Comparison of ENCODE assay signal across 8 cellular contexts in genomic region chr22:39003165-39003638, GRCh38. TPM values are rescaled to one million over a fixed set of nuclear protein-coding genes. Genes with fewer than 3 reads are reported as not detected.
A peak's percentile ranks its signal among the peaks of the same experiment; 100 is the strongest.
DNase-seq lines count a peak whose midpoint lies in the region; ATAC-seq and TF ChIP-seq lines count a peak whose summit lies in the region.

No MANE protein-coding gene starts in this region.

- H2AFZ ChIP-seq in GM23248 (peak overlapping the region; percentile 24; the same call in 1 of the 2 replicates), mammary epithelial cell (ENCODE audit: low read depth, low read length) (peak overlapping the region; percentile 80)

- in situ Hi-C loops in GM23248 (cut with MboI): loop anchor here (10.0 to 25.0 kb wide), 2 partner anchors 128 to 309 kb away; partner anchors contain the start of genes CBX6 and RPL3
- in situ Hi-C loops in mammary epithelial cell (cut with MboI; ENCODE audit: low sequenced_read_pairs in 2 of 2): loop anchor here (5.0 to 25.0 kb wide), 5 partner anchors 128 to 309 kb away; partner anchors contain the start of genes CBX6 (in 2 of the 2), RPL3 (in 1 of the 2) and SUN2 (in 1 of the 2)

- intact Hi-C loops in mammary epithelial cell (cut with micrococcal nuclease): loop anchor here (1.0 to 10.0 kb wide), 7 partner anchors 18 to 948 kb away; partner anchors contain the start of gene PICK1

- BruUV-seq in mammary epithelial cell (replicated peaks; lab: Mats Ljungman, UMichigan): no TSS peak

- peaks cover 7% of the 10 kb centered on the region for H3K36me3 Mint-ChIP-seq in WTC11

- no peaks in the 10 kb centered on the region for H3K9me2 ChIP-seq in GM23248 (ENCODE audit: insufficient read depth)

- no peaks in the 10 kb centered on the region for H3K79me2 ChIP-seq in GM23248 (ENCODE audit: insufficient read depth)
- no peaks in the 10 kb centered on the region for H3K79me2 ChIP-seq in mammary epithelial cell (ENCODE audit: insufficient read depth, low read length)

- H3K36me3 ChIP-seq in GM23248 (ENCODE audit: low read depth): no peaks in the 10 kb centered on the region
- no peaks in the 10 kb centered on the region for H3K36me3 ChIP-seq in mammary epithelial cell (ENCODE audit: insufficient read depth, low read length)

- no peak overlapping the region for H3K4me3 Mint-ChIP-seq in WTC11

- peaks cover under 1% of the 10 kb centered on the region; the same call in 1 of the 2 replicates for H3K27me3 ChIP-seq in GM23248 (replicated peaks; ENCODE audit: insufficient read depth)
- H3K27me3 ChIP-seq in mammary epithelial cell (ENCODE audit: insufficient read depth, low read length): no peaks in the 10 kb centered on the region

- H3K9me3 Mint-ChIP-seq in WTC11: peaks cover 12% of the 10 kb centered on the region

- no peaks in the 10 kb centered on the region; the same call in 1 of the 2 replicates for H3K27me3 Mint-ChIP-seq in WTC11 (ENCODE audit: low read depth)

- DNase-seq in D341Med (ENCODE audit: low spot score) (peak; percentile 75), GM23248 (peak; percentile 88), NCI-H2029 (lab: John Stamatoyannopoulos, UW) (peak; percentile 77), WTC11 (ENCODE audit: low spot score) (peak; percentile 79), mammary epithelial cell (peak; percentile 87), islet precursor cell (peak; percentile 89)
- DNase-seq in stimulated activated CD4-positive, alpha-beta T cell treated with anti-CD3 and anti-CD28 coated beads, Interleukin-1b, Interleukin-23, amount 100 ng/mL, for 48 hours: peak; percentile 74

- CTCF ChIA-PET in WTC11 (lab: Charles Lee) (interaction anchor here (0.7 to 2.6 kb wide), 30 partner anchors 9 to 308 kb away, joined by 3 to 36 read pairs (median 5); partner anchors contain the start of genes APOBEC3B, APOBEC3G and CBX6), mammary epithelial cell (lab: Charles Lee; ENCODE audit: low non-redundant PET) (interaction anchor here (0.5 to 2.1 kb wide), 8 partner anchors 18 to 234 kb away, joined by 3 to 23 read pairs (median 5); partner anchors contain the start of gene APOBEC3B)

- H3K27ac Mint-ChIP-seq in WTC11: peak overlapping the region; percentile 71

- H3F3A ChIP-seq in GM23248 (ENCODE audit: insufficient read depth): 0 out of 2 replicates have a peak, but pooled peaks cover 4% of the 10 kb centered on the region

- H4K20me1 ChIP-seq in GM23248 (ENCODE audit: insufficient read depth) (no peaks in the 10 kb centered on the region), mammary epithelial cell (ENCODE audit: insufficient read depth, low read length) (no peaks in the 10 kb centered on the region)

- WGBS in GM23248 (ENCODE audit: low coverage in 1 of 2, low lambda C conversion rate in 2 of 2, missing lambda C conversion rate in 2 of 2), 2 experiments: 15 to 20% methylated on average over 7 of the region's 7 CpGs
- 8% methylated on average over 7 of the region's 7 CpGs for WGBS in mammary epithelial cell (ENCODE audit: low coverage, missing lambda C conversion rate)

- H3K4me1 ChIP-seq in GM23248 (ENCODE audit: insufficient read depth): no peaks in the 10 kb centered on the region
- H3K4me1 ChIP-seq in mammary epithelial cell (ENCODE audit: insufficient read depth, low read length): peaks cover 5% of the 10 kb centered on the region

- H3K4me3 ChIP-seq in GM23248: no peak overlapping the region
- H3K4me3 ChIP-seq in mammary epithelial cell (replicated peaks in 1 of 3; ENCODE audit: insufficient read depth in 1 of 3, low read depth in 2 of 3, low read length in 3 of 3): no peak overlapping the region

- POLR2A ChIA-PET in WTC11 (lab: Charles Lee): interaction anchor here (1.0 kb wide), 2 partner anchors 16 to 133 kb away, joined by 3 to 4 read pairs; no protein-coding TSS in a partner anchor

- TF ChIP-seq CTCF in WTC11 (IDR thresholded peaks at IDR 0.05) (peak; percentile 73), mammary epithelial cell (conservative IDR thresholded peaks at IDR 0.05 in 1 of 2, IDR thresholded peaks at IDR 0.05 in 1 of 2; ENCODE audit: extremely low read depth in 1 of 2, insufficient read depth in 1 of 2, low read depth in 1 of 2, low read length in 2 of 2) (peak; percentile 74 to 77)

- H3K9me3 ChIP-seq in GM23248 (ENCODE audit: low read depth): no peaks in the 10 kb centered on the region
- no peaks in the 10 kb centered on the region for H3K9me3 ChIP-seq in mammary epithelial cell (replicated peaks; ENCODE audit: insufficient read depth, low read length)

- H3K4me1 Mint-ChIP-seq in WTC11: peaks cover 10% of the 10 kb centered on the region

- H3K4me2 ChIP-seq in GM23248 (ENCODE audit: unreplicated experiment): no peak overlapping the region
- H3K4me2 ChIP-seq in mammary epithelial cell (ENCODE audit: insufficient read depth, low read depth, low read length): peak overlapping the region; percentile 3

- dilution Hi-C loops in mammary epithelial cell (cut with HindIII; ENCODE audit: low sequenced_read_pairs): no loop called here

- no peak overlapping the region for H3K27ac ChIP-seq in GM23248
- H3K27ac ChIP-seq in mammary epithelial cell (ENCODE audit: insufficient read depth, low read depth, low read length): no peak overlapping the region

- ATAC-seq in WTC11: peak; percentile 99
- ATAC-seq in GM18498 (IDR thresholded peaks at IDR 0.05; ENCODE audit: unreplicated experiment): no peak

- H3K9ac ChIP-seq in GM23248 (no peak overlapping the region), mammary epithelial cell (ENCODE audit: insufficient read depth, low read length) (no peak overlapping the region)

TF ChIP-seq in WTC11, 78 proteins besides CTCF, POLR2A, EP300 and RAD21:
- TF ChIP-seq TEAD1 (CRISPR knock-in tag; IDR thresholded peaks at IDR 0.05): peak; percentile 66; the same call in 1 of the 2 replicates
- 0 out of 2 replicates have a peak, but pooled peaks have one; percentile 24 for TF ChIP-seq HMGXB4 (CRISPR knock-in tag; IDR thresholded peaks at IDR 0.05)
- TF ChIP-seq MAX (CRISPR knock-in tag; IDR thresholded peaks at IDR 0.05): peak; percentile 76
- TF ChIP-seq ZNF396 (CRISPR knock-in tag; IDR thresholded peaks at IDR 0.05; ENCODE audit: borderline replicate concordance): no peak
TF ChIP-seq in WTC11: peak in this region for 3.

RNA-seq across cellular contexts. Expression of gene APOBEC3C, which starts 10.9 kb away (rescaled TPM):
- total RNA-seq in GM23248 (2014; rRNA removed; shearing (Covaris generic)): 6.6 and 7.6 TPM in 2 replicates
- polyA plus RNA-seq in GM23248 (2016; fragmentation: Nextera tagmentation; extraction: Ambion mirVana) (104 and 111 TPM in 2 replicates), mammary epithelial cell (101 TPM)
- total RNA-seq in WTC11 (2021) (33.4 to 40.4 TPM (median 39.4 TPM) in 3 replicates), mammary epithelial cell (100 to 1,000 TPM in 1 of 2 donors, 10 to 100 TPM in 1; 30.5 to 151 TPM)
- 89.5 TPM for polyA minus RNA-seq in mammary epithelial cell

RNA-seq across cellular contexts. Expression of gene APOBEC3D, which starts 17.7 kb away (rescaled TPM):
- 0.13 and 1.3 TPM in 2 replicates for total RNA-seq in GM23248 (2014; rRNA removed; shearing (Covaris generic))
- polyA plus RNA-seq in GM23248 (2016; fragmentation: Nextera tagmentation; extraction: Ambion mirVana) (0.98 and 1.0 TPM in 2 replicates), mammary epithelial cell (0.53 TPM)
- total RNA-seq in WTC11 (2021) (5.4 to 10.6 TPM (median 7.0 TPM) in 3 replicates), mammary epithelial cell (under 1 TPM; 0.33 to 0.92 TPM)
- polyA minus RNA-seq in mammary epithelial cell: not detected

RNA-seq across cellular contexts. Expression of gene APOBEC3B, which starts 21.1 kb away (rescaled TPM):
- 2.3 and 4.1 TPM in 2 replicates for total RNA-seq in GM23248 (2014; rRNA removed; shearing (Covaris generic))
- 10.6 and 11.9 TPM in 2 replicates for polyA plus RNA-seq in GM23248 (2016; fragmentation: Nextera tagmentation; extraction: Ambion mirVana)
- 4.0 to 7.5 TPM (median 6.4 TPM) in 3 replicates for total RNA-seq in WTC11 (2021)
- 10 to 100 TPM in 1 of 2 donors, under 1 TPM in 1; 0.83 to 21.2 TPM for total RNA-seq in mammary epithelial cell
- 21.6 TPM for polyA plus RNA-seq in mammary epithelial cell
- polyA minus RNA-seq in mammary epithelial cell: 17.2 TPM

RNA-seq across cellular contexts. Expression of gene APOBEC3F, which starts 37.5 kb away (rescaled TPM):
- 0.51 and 10.1 TPM in 2 replicates for total RNA-seq in GM23248 (2014; rRNA removed; shearing (Covaris generic))
- polyA plus RNA-seq in GM23248 (2016; fragmentation: Nextera tagmentation; extraction: Ambion mirVana): 6.2 and 7.3 TPM in 2 replicates
- 8.7 to 13.1 TPM (median 11.0 TPM) in 3 replicates for total RNA-seq in WTC11 (2021)
- total RNA-seq in mammary epithelial cell: 10 to 100 TPM in 1 of 2 donors, 1 to 10 TPM in 1; 3.5 to 16.4 TPM
- 13.4 TPM for polyA plus RNA-seq in mammary epithelial cell
- 26.3 TPM for polyA minus RNA-seq in mammary epithelial cell

RNA-seq across cellular contexts. Expression of gene APOBEC3A, which starts 45.8 kb away (rescaled TPM):
- not detected in 2 replicates for total RNA-seq in GM23248 (2014; rRNA removed; shearing (Covaris generic))
- polyA plus RNA-seq in GM23248 (2016; fragmentation: Nextera tagmentation; extraction: Ambion mirVana): not detected in 2 replicates
- not detected in 3 replicates for total RNA-seq in WTC11 (2021)
- not detected for total RNA-seq in mammary epithelial cell
- not detected for polyA plus RNA-seq in mammary epithelial cell
- not detected for polyA minus RNA-seq in mammary epithelial cell
